Comparison of ENCODE assay signal across 8 cellular contexts in genomic region chr9:133031130-133031422, GRCh38. TPM values are rescaled to one million over a fixed set of nuclear protein-coding genes. Genes with fewer than 3 reads are reported as not detected.
DNase-seq lines count a peak whose midpoint lies in the region; ATAC-seq and TF ChIP-seq lines count a peak whose summit lies in the region.

No MANE protein-coding gene starts in this region.

- POLR2A ChIA-PET in T-cell (lab: Charles Lee) = interaction anchor here in 1 of 2 donors (1.1 to 1.4 kb wide), 2 partner anchors 113 to 341 kb away, joined by 3 to 7 read pairs; no protein-coding TSS in a partner anchor

- H3K4me3 ChIP-seq in GM08714 (ENCODE audit: low read length) (peak overlapping the region; percentile 89), fibroblast of pulmonary artery (replicated peaks; ENCODE audit: low read depth, low read length) (peak overlapping the region; percentile 99), rectal smooth muscle tissue (ENCODE audit: low read length) (peak overlapping the region; percentile 98)

- H3K9me3 Mint-ChIP-seq in T-cell = no peaks in the 10 kb centered on the region

- peaks cover 7% of the 10 kb centered on the region for H3K4me1 ChIP-seq in rectal smooth muscle tissue (ENCODE audit: control insufficient read depth, insufficient read depth, low read length)

- peak overlapping the region; percentile 42 for H3K9ac ChIP-seq in rectal smooth muscle tissue (ENCODE audit: low read length)

- H3K36me3 ChIP-seq in rectal smooth muscle tissue (ENCODE audit: control insufficient read depth, insufficient read depth, low read length) = no peaks in the 10 kb centered on the region

- H3K27me3 ChIP-seq in rectal smooth muscle tissue (ENCODE audit: control insufficient read depth, insufficient read depth, low read length) = no peaks in the 10 kb centered on the region

- CTCF ChIA-PET in T-cell (lab: Charles Lee) = interaction anchor here (1.2 to 2.2 kb wide), 4 partner anchors 9 to 117 kb away, joined by 3 to 34 read pairs (median 11); no protein-coding TSS in a partner anchor

- no peak for TF ChIP-seq CTCF in fibroblast of pulmonary artery (IDR thresholded peaks at IDR 0.05; ENCODE audit: low read length, missing control alignments)

- H3K36me3 Mint-ChIP-seq in T-cell = no peaks in the 10 kb centered on the region

- peak overlapping the region; percentile 99 for H3K27ac Mint-ChIP-seq in T-cell

- peak overlapping the region; percentile 89 for H3K27ac ChIP-seq in rectal smooth muscle tissue (ENCODE audit: low read depth, low read length)

- H3K4me3 Mint-ChIP-seq in T-cell = peak overlapping the region; percentile 90 to 99 (median 97)

- H3K4me1 Mint-ChIP-seq in T-cell = peaks cover 41 to 71% (median 65%) of the 10 kb centered on the region in 3 donors

- DNase-seq in T-cell (no peak), fibroblast of pulmonary artery (ENCODE audit: low read depth) (no peak), AG08396 (ENCODE audit: low spot score) (no peak), Kasumi-1 (lab: John Stamatoyannopoulos, UW) (no peak), RPMI8226 (no peak)
- no peak for DNase-seq in stimulated activated CD8-positive, alpha-beta memory T cell treated with anti-CD3 and anti-CD28 coated beads, Interleukin-4, amount 100 ng/mL, for 48 hours

- no peaks in the 10 kb centered on the region for H3K27me3 Mint-ChIP-seq in T-cell

- ATAC-seq in T-cell (replicated peaks in 1 of 4) = no peak

RNA-seq across cellular contexts. Expression of gene GTF3C5, which starts 0.3 kb away (rescaled TPM):
- total RNA-seq in T-cell = 10 to 100 TPM; 46.6 to 91.2 (median 80.0) TPM

RNA-seq across cellular contexts. Expression of gene CEL, which starts 30.7 kb away (rescaled TPM):
- total RNA-seq in T-cell = 1 to 10 TPM in 3 of 5 donors, under 1 TPM in 2; 0.28 to 9.0 (median 7.9) TPM

RNA-seq across cellular contexts. Expression of gene GFI1B, which starts 52.6 kb away (rescaled TPM):
- under 1 TPM in 4 of 5 donors, not detected in 1; 0.18 to 0.67 (median 0.37) TPM for total RNA-seq in T-cell
